21 cellular contexts compared by ENCODE assay signal in the genomic region with DNA sequence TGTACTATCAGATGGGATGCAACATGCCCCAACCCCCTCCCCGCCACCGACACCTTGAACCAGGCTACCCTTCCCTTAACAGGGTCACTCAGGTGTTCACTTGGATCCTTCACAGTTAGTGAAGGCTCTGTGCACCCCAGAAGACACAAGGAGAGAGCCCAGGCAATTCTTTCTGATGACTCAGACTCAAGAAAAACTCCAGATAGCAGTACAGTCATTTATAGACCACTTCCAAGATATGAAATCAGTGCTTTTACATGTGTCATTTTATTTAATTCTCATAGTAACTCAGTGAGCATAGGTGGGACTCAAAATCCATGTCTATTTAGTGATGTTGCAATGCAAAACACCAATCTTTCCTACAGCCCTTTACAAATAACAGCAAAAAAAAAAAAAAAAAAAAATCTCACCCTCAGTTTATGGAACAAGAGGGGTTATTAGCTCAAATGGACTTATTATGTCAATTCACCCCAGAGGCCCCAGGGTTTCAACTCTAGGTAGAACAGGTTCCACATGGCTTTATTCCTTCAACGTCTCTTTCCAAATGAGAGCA.
A peak's percentile ranks its signal among the peaks of the same experiment; 100 is the strongest.
DNase-seq lines count a peak whose midpoint lies in the region; TF ChIP-seq lines count a peak whose summit lies in the region.
"Had no signal": no experiment of that assay in that cellular context is flagged by ENCODE, and none has a peak within 500 bp of the region (broad histone marks: within the 10 kb centered on the region; RNA-seq: fewer than 3 reads in every experiment).

No MANE protein-coding gene starts in this region.

- TF ChIP-seq POLR2A in esophagus squamous epithelium (IDR thresholded peaks at IDR 0.05), result no peak

- H3K4me1 Mint-ChIP-seq in activated T-cell treated with anti-CD3 and anti-CD28 coated beads, Interleukin-2, amount 50 U/mL, for 24 hours (ENCODE audit: low read depth), result peaks cover 19% of the 10 kb centered on the region

- no peaks in the 10 kb centered on the region for H3K36me3 Mint-ChIP-seq in activated T-cell treated with anti-CD3 and anti-CD28 coated beads, Interleukin-2, amount 50 U/mL, for 24 hours (ENCODE audit: low read depth)
- H3K36me3 Mint-ChIP-seq: CD8-positive, alpha-beta memory T cell had no signal

- H3K27ac ChIP-seq in hepatocyte (no peak overlapping the region), Karpas-422 (ENCODE audit: low read length) (no peak overlapping the region), esophagus squamous epithelium (no peak overlapping the region)
- H3K27ac ChIP-seq: body of pancreas, left lung, right lobe of liver had no signal

- H3K4me3 ChIP-seq in adipocyte (ENCODE audit: low read length) (no peak overlapping the region), foreskin fibroblast (ENCODE audit: low read depth in 1 of 2, low read length in 2 of 2) (no peak overlapping the region), hepatocyte (no peak overlapping the region), Karpas-422 (ENCODE audit: low read length) (no peak overlapping the region), esophagus squamous epithelium (no peak overlapping the region)
- H3K4me3 ChIP-seq: body of pancreas, GM12878, K562, left lung, right lobe of liver had no signal

- TF ChIP-seq CTCF in foreskin fibroblast (IDR thresholded peaks at IDR 0.05; ENCODE audit: low read depth, low read length), result no peak
- TF ChIP-seq CTCF in hepatocyte (IDR thresholded peaks at IDR 0.05; ENCODE audit: poor library complexity), result no peak
- no peak for TF ChIP-seq CTCF in esophagus squamous epithelium (IDR thresholded peaks at IDR 0.05)

- H3K79me2 ChIP-seq in hepatocyte (no peaks in the 10 kb centered on the region), Karpas-422 (ENCODE audit: low read length) (no peaks in the 10 kb centered on the region)

- no peaks in the 10 kb centered on the region for H3K36me3 ChIP-seq in adipocyte (ENCODE audit: control insufficient read depth, insufficient read depth, low read length, severe bottlenecking)
- H3K36me3 ChIP-seq in hepatocyte (replicated peaks; ENCODE audit: insufficient read depth, low read depth), result no peaks in the 10 kb centered on the region
- no peaks in the 10 kb centered on the region for H3K36me3 ChIP-seq in Karpas-422 (ENCODE audit: insufficient read depth, low read length)
- no peaks in the 10 kb centered on the region for H3K36me3 ChIP-seq in esophagus squamous epithelium
- H3K36me3 ChIP-seq: left lung, right lobe of liver had no signal

- no peak overlapping the region for H3K27ac Mint-ChIP-seq in activated T-cell treated with anti-CD3 and anti-CD28 coated beads, Interleukin-2, amount 50 U/mL, for 24 hours
- H3K27ac Mint-ChIP-seq: activated naive CD4-positive, alpha-beta T cell treated with anti-CD3 and anti-CD28 coated beads for 36 hours; CD8-positive, alpha-beta memory T cell had no signal

- 83% methylated on average over 3 of the region's 3 CpGs for WGBS in hepatocyte (ENCODE audit: low lambda C conversion rate, missing lambda C conversion rate)
- 62 to 92% methylated on average over 3 of the region's 3 CpGs for WGBS in esophagus squamous epithelium, 2 donors

- no peak overlapping the region for H3K4me3 Mint-ChIP-seq in activated T-cell treated with anti-CD3 and anti-CD28 coated beads, Interleukin-2, amount 50 U/mL, for 24 hours
- H3K4me3 Mint-ChIP-seq: activated naive CD4-positive, alpha-beta T cell treated with anti-CD3 and anti-CD28 coated beads for 36 hours; CD8-positive, alpha-beta memory T cell had no signal

- intact Hi-C loops in esophagus squamous epithelium (cut with DNase I), result no loop called here

- H3K9ac ChIP-seq in adipocyte (ENCODE audit: low read length) (no peak overlapping the region), Karpas-422 (ENCODE audit: low read length) (no peak overlapping the region)

- H4K20me1 ChIP-seq in hepatocyte (ENCODE audit: insufficient read depth, poor library complexity, severe bottlenecking) (no peaks in the 10 kb centered on the region), Karpas-422 (ENCODE audit: insufficient read depth, low read depth, low read length) (no peaks in the 10 kb centered on the region)

- peaks cover 91% of the 10 kb centered on the region for H3K27me3 Mint-ChIP-seq in activated T-cell treated with anti-CD3 and anti-CD28 coated beads, Interleukin-2, amount 50 U/mL, for 24 hours

- H3K4me2 ChIP-seq in hepatocyte (no peak overlapping the region), Karpas-422 (ENCODE audit: low read depth, low read length, poor library complexity, severe bottlenecking) (no peak overlapping the region)

- no peaks in the 10 kb centered on the region for H3K9me2 ChIP-seq in hepatocyte (replicated peaks; ENCODE audit: insufficient read depth)
- H3K9me2 ChIP-seq in Karpas-422 (replicated peaks; ENCODE audit: insufficient read depth, low read length), result no peaks in the 10 kb centered on the region

- no peak overlapping the region for H2AFZ ChIP-seq in hepatocyte
- no peak overlapping the region for H2AFZ ChIP-seq in Karpas-422 (ENCODE audit: low read length)

- H3K9me3 ChIP-seq in adipocyte (ENCODE audit: control insufficient read depth, low read length) (peaks cover 13% of the 10 kb centered on the region), hepatocyte (ENCODE audit: low read depth) (no peaks in the 10 kb centered on the region), Karpas-422 (ENCODE audit: low read length) (no peaks in the 10 kb centered on the region), esophagus squamous epithelium (no peaks in the 10 kb centered on the region)
- H3K9me3 ChIP-seq: left lung, right lobe of liver had no signal

- H3K9me3 Mint-ChIP-seq in activated T-cell treated with anti-CD3 and anti-CD28 coated beads, Interleukin-2, amount 50 U/mL, for 24 hours, result no peaks in the 10 kb centered on the region
- H3K9me3 Mint-ChIP-seq: activated naive CD4-positive, alpha-beta T cell treated with anti-CD3 and anti-CD28 coated beads for 36 hours had no signal

- H3K27me3 ChIP-seq in adipocyte (replicated peaks; ENCODE audit: control insufficient read depth, insufficient read depth, low read length) (peaks cover 20% of the 10 kb centered on the region), hepatocyte (no peaks in the 10 kb centered on the region), Karpas-422 (ENCODE audit: low read length) (no peaks in the 10 kb centered on the region), esophagus squamous epithelium (peaks cover 1 to 56% (median 14%) of the 10 kb centered on the region in 4 donors)

- H3K4me1 ChIP-seq in adipocyte (ENCODE audit: control insufficient read depth, insufficient read depth, low read length) (peaks cover 7% of the 10 kb centered on the region), hepatocyte (ENCODE audit: insufficient read depth) (peaks cover 7% of the 10 kb centered on the region), Karpas-422 (ENCODE audit: low read length) (no peaks in the 10 kb centered on the region), esophagus squamous epithelium (peaks cover 4 to 10% (median 5%) of the 10 kb centered on the region in 3 donors)
- H3K4me1 ChIP-seq: right lobe of liver had no signal

- DNase-seq in AG08395 (ENCODE audit: low spot score) (peak; percentile 43), HT1080 (ENCODE audit: low read depth) (peak; percentile 83), adipocyte (ENCODE audit: low read depth) (peak; percentile 34), foreskin fibroblast (peak; percentile 46 to 71), hepatocyte (ENCODE audit: low spot score) (no peak), Karpas-422 (no peak), esophagus squamous epithelium (lab: John Stamatoyannopoulos, UW) (no peak)
- DNase-seq in activated T-cell treated with anti-CD3 and anti-CD28 coated beads, Interleukin-2, amount 50 U/mL, for 24 hours, result no peak
- DNase-seq: activated CD4-positive, alpha-beta T cell treated with anti-CD3 and anti-CD28 coated beads, Interleukin-2, amount 50 U/mL, for 1 hour; activated naive CD4-positive, alpha-beta T cell treated with anti-CD3 and anti-CD28 coated beads for 36 hours; body of pancreas; CD8-positive, alpha-beta memory T cell; dermis blood vessel endothelial cell; erythroblast; left lung; NCI-H1092; NCI-H2107; right lobe of liver; stimulated activated CD4-positive, alpha-beta T cell treated with anti-CD3 and anti-CD28 coated beads, Interleukin-1b, Interleukin-23, amount 100 ng/mL, for 48 hours had no signal

Comparison
In these comparisons a context has a peak if more than half of its experiments do, and no peak if none do; other contexts are left out.
1. DNase-seq: peak in AG08395 (single experiment), HT1080 (single experiment), adipocyte (single experiment) and foreskin fibroblast (2 of 2); none in hepatocyte (single experiment), Karpas-422 (single experiment), esophagus squamous epithelium (single experiment) and activated T-cell treated with anti-CD3 and anti-CD28 coated beads, Interleukin-2, amount 50 U/mL, for 24 hours (single experiment).